21 cellular contexts compared by ENCODE assay signal in the genomic region with DNA sequence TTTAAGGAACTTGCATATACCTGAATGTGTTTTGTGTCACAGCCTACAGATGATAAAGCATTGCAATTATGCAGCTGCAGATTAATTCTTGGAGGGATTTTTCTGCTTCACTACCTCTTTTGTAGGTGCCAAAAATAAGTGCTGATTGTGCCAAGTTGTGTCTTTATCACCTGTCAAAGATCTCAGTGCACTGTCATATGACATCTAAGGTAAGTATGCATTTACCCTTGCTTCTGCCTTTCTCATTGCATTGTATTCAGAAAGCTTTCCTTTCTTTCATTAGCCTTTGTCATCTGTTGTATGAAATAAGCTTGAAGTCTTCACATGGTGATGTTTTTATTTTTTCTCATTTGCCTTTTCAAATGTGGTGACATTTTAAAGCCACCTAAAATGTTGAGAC.
"Had no signal": no experiment of that assay in that cellular context is flagged by ENCODE, and none has a peak within 500 bp of the region (broad histone marks: within the 10 kb centered on the region; RNA-seq: fewer than 3 reads in every experiment).

No MANE protein-coding gene starts in this region.

- DNase-seq: islet precursor cell; left ventricle myocardium inferior; mesendoderm; naive B cell; natural killer cell; nephron progenitor cell; nucleus accumbens; right lobe of liver; stimulated activated CD4-positive, alpha-beta T cell treated with anti-CD3 and anti-CD28 coated beads, Interleukin-1b, Interleukin-23, amount 100 ng/mL, for 48 hours; stimulated activated CD4-positive, alpha-beta T cell treated with anti-CD3 and anti-CD28 coated beads, Interleukin-2, amount 100 ng/mL, for 48 hours; stimulated activated CD4-positive, alpha-beta T cell treated with anti-CD3 and anti-CD28 coated beads, Interleukin-4, amount 100 ng/mL, for 4 hours; stimulated activated CD8-positive, alpha-beta memory T cell treated with anti-CD3 and anti-CD28 coated beads, Interleukin-4, amount 100 ng/mL, for 48 hours; stimulated activated naive CD4-positive, alpha-beta T cell treated with Interleukin-2 at 50 U/mL for 16 hours; stimulated activated naive CD8-positive, alpha-beta T cell treated with anti-CD3 and anti-CD28 coated beads, Interleukin-15, amount 100 ng/mL, for 72 hours; substantia nigra; uterus had no signal

- H3K36me3 ChIP-seq: left ventricle myocardium inferior, right atrium auricular region, right lobe of liver, tibial nerve, uterus had no signal

- H3K27me3 ChIP-seq: right atrium auricular region, right lobe of liver, tibial nerve, uterus had no signal

- H3K27ac ChIP-seq: left ventricle myocardium inferior, parathyroid adenoma, right atrium auricular region, right lobe of liver, tibial nerve, uterus had no signal

- H3K9ac ChIP-seq: parathyroid adenoma had no signal

- H3K4me3 ChIP-seq: left ventricle myocardium inferior, lung, right atrium auricular region, right lobe of liver, smooth muscle cell, tibial nerve, uterus had no signal

- H3K4me2 ChIP-seq: smooth muscle cell had no signal

- H3K9me3 ChIP-seq: right atrium auricular region, tibial nerve, uterus had no signal

- H3K79me2 ChIP-seq: parathyroid adenoma had no signal

- H2AFZ ChIP-seq: parathyroid adenoma had no signal

- H3K4me1 ChIP-seq: left ventricle myocardium inferior, parathyroid adenoma, right atrium auricular region, right lobe of liver, tibial nerve, uterus had no signal
